In genomic region chr15:39075756-39076341, GRCh38 we compare ENCODE assay signal across 23 cellular contexts.
"Had no signal": no experiment of that assay in that cellular context is flagged by ENCODE, and none has a peak within 500 bp of the region (broad histone marks: within the 10 kb centered on the region; RNA-seq: fewer than 3 reads in every experiment).

No MANE protein-coding gene starts in this region.

- H3K9me3 ChIP-seq: body of pancreas, lower lobe of right lung, stomach had no signal

- H3K4me1 Mint-ChIP-seq: activated CD4-positive, alpha-beta memory T cell treated with anti-CD3 and anti-CD28 coated beads, Interleukin-2, amount 10 ng/mL, durations not matched to agents 7 days and 5 days; activated CD8-positive, alpha-beta memory T cell treated with anti-CD3 and anti-CD28 coated beads, Interleukin-2, amount 10 ng/mL, durations not matched to agents 7 days and 5 days; natural killer cell; stimulated activated effector memory CD8-positive, alpha-beta T cell treated with anti-CD3 and anti-CD28 coated beads, Interleukin-12 subunit alpha, Interleukin-12 subunit beta, amount 100 ng/mL, for 72 hours had no signal

- H3K36me3 ChIP-seq: lower lobe of right lung, stomach had no signal

- H3K36me3 Mint-ChIP-seq: activated CD8-positive, alpha-beta memory T cell treated with anti-CD3 and anti-CD28 coated beads, Interleukin-2, amount 10 ng/mL, durations not matched to agents 7 days and 5 days; activated naive CD8-positive, alpha-beta T cell; natural killer cell; stimulated activated effector memory CD8-positive, alpha-beta T cell treated with anti-CD3 and anti-CD28 coated beads, Interleukin-12 subunit alpha, Interleukin-12 subunit beta, amount 100 ng/mL, for 72 hours had no signal

- H3K4me3 ChIP-seq: body of pancreas, lower lobe of right lung, stomach had no signal

- H3K9me3 Mint-ChIP-seq: activated CD4-positive, alpha-beta memory T cell treated with anti-CD3 and anti-CD28 coated beads, Interleukin-2, amount 10 ng/mL, durations not matched to agents 7 days and 5 days; effector memory CD8-positive, alpha-beta T cell; natural killer cell; stimulated activated effector memory CD8-positive, alpha-beta T cell treated with anti-CD3 and anti-CD28 coated beads, Interleukin-12 subunit alpha, Interleukin-12 subunit beta, amount 100 ng/mL, for 72 hours; type B pancreatic cell had no signal

- H3K27me3 ChIP-seq: body of pancreas, foreskin keratinocyte, stomach had no signal

- H3K4me3 Mint-ChIP-seq: activated CD4-positive, alpha-beta memory T cell treated with anti-CD3 and anti-CD28 coated beads, Interleukin-2, amount 10 ng/mL, durations not matched to agents 7 days and 5 days; activated CD8-positive, alpha-beta memory T cell treated with anti-CD3 and anti-CD28 coated beads, Interleukin-2, amount 10 ng/mL, durations not matched to agents 7 days and 5 days; activated naive CD8-positive, alpha-beta T cell; effector memory CD8-positive, alpha-beta T cell; natural killer cell; stimulated activated effector memory CD8-positive, alpha-beta T cell treated with anti-CD3 and anti-CD28 coated beads, Interleukin-12 subunit alpha, Interleukin-12 subunit beta, amount 100 ng/mL, for 72 hours; type B pancreatic cell had no signal

- ATAC-seq: activated CD8-positive, alpha-beta memory T cell treated with anti-CD3 and anti-CD28 coated beads, Interleukin-2, amount 10 ng/mL, durations not matched to agents 7 days and 5 days; body of pancreas; effector memory CD8-positive, alpha-beta T cell; foreskin keratinocyte; left colon; lower lobe of right lung; natural killer cell; stimulated activated effector memory CD8-positive, alpha-beta T cell treated with anti-CD3 and anti-CD28 coated beads, Interleukin-12 subunit alpha, Interleukin-12 subunit beta, amount 100 ng/mL, for 72 hours had no signal

- H3K4me1 ChIP-seq: body of pancreas, foreskin keratinocyte, lower lobe of right lung had no signal

- H3K27ac ChIP-seq: body of pancreas, foreskin keratinocyte, lower lobe of right lung, stomach had no signal

- DNase-seq: activated CD4-positive, alpha-beta memory T cell treated with anti-CD3 and anti-CD28 coated beads, Interleukin-2, amount 10 ng/mL, durations not matched to agents 7 days and 5 days; activated CD4-positive, alpha-beta T cell treated with anti-CD3 and anti-CD28 coated beads for 48 hours; activated CD4-positive, CD25-positive, alpha-beta regulatory T cell; activated CD8-positive, alpha-beta memory T cell treated with anti-CD3 and anti-CD28 coated beads, Interleukin-2, amount 10 ng/mL, durations not matched to agents 7 days and 5 days; amniotic stem cell; body of pancreas; caudate nucleus; effector memory CD8-positive, alpha-beta T cell; foreskin keratinocyte; glutamatergic neuron; hypothalamus; islet precursor cell; left colon; lower lobe of right lung; natural killer cell; nucleus accumbens; retina; stimulated activated CD4-positive, alpha-beta T cell treated with anti-CD3 and anti-CD28 coated beads, Interleukin-2, amount 100 ng/mL, for 48 hours; stomach; T-helper 9 cell had no signal

- H3K27ac Mint-ChIP-seq: activated CD4-positive, alpha-beta memory T cell treated with anti-CD3 and anti-CD28 coated beads, Interleukin-2, amount 10 ng/mL, durations not matched to agents 7 days and 5 days; activated CD8-positive, alpha-beta memory T cell treated with anti-CD3 and anti-CD28 coated beads, Interleukin-2, amount 10 ng/mL, durations not matched to agents 7 days and 5 days; activated naive CD8-positive, alpha-beta T cell; effector memory CD8-positive, alpha-beta T cell; natural killer cell; stimulated activated effector memory CD8-positive, alpha-beta T cell treated with anti-CD3 and anti-CD28 coated beads, Interleukin-12 subunit alpha, Interleukin-12 subunit beta, amount 100 ng/mL, for 72 hours; type B pancreatic cell had no signal

- H3K27me3 Mint-ChIP-seq: type B pancreatic cell had no signal
